8 cellular contexts compared by ENCODE assay signal in genomic region chr20:16434087-16434664, GRCh38.
DNase-seq lines count a peak whose midpoint lies in the region; ATAC-seq, FAIRE-seq and TF ChIP-seq lines count a peak whose summit lies in the region.

No MANE protein-coding gene starts in this region.

- H3K27me3 ChIP-seq in SJSA1 (replicated peaks) (no peaks in the 10 kb centered on the region), keratinocyte (ENCODE audit: control insufficient read depth, extremely low read depth, insufficient read depth, low read length) (no peaks in the 10 kb centered on the region)

- no peaks in the 10 kb centered on the region for H3K36me3 ChIP-seq in SJSA1
- peaks cover 0 to 5% of the 10 kb centered on the region in 2 experiments for H3K36me3 ChIP-seq in keratinocyte (ENCODE audit: control insufficient read depth in 2 of 2, extremely low read depth in 1 of 2, insufficient read depth in 2 of 2, low read length in 2 of 2)

- no peaks in the 10 kb centered on the region for H3K79me2 ChIP-seq in keratinocyte (ENCODE audit: control insufficient read depth, insufficient read depth, low read length)

- dilution Hi-C loops in keratinocyte (cut with MboI; ENCODE audit: extremely low pct_ligation_motif_present, low sequenced_read_pairs): no loop called here

- no peak overlapping the region for H3K27ac ChIP-seq in SJSA1
- H3K27ac ChIP-seq in keratinocyte (ENCODE audit: control insufficient read depth, insufficient read depth, low read length): no peak overlapping the region

- in situ Hi-C loops in astrocyte of the cerebellum (cut with HindIII; ENCODE audit: low sequenced_read_pairs): no loop called here

- no peaks in the 10 kb centered on the region for H4K20me1 ChIP-seq in keratinocyte (ENCODE audit: control insufficient read depth, extremely low read depth, insufficient read depth, low read length)

- H3K4me1 ChIP-seq in SJSA1 (replicated peaks): no peaks in the 10 kb centered on the region
- H3K4me1 ChIP-seq in keratinocyte (ENCODE audit: control insufficient read depth, extremely low read depth, insufficient read depth, low read length): no peaks in the 10 kb centered on the region

- H2AFZ ChIP-seq in keratinocyte (ENCODE audit: control insufficient read depth, low read length): no peak overlapping the region

- H3K9me3 ChIP-seq in SJSA1 (replicated peaks) (no peaks in the 10 kb centered on the region; the same call in 1 of the 2 replicates), keratinocyte (ENCODE audit: control insufficient read depth, low read depth, low read length) (no peaks in the 10 kb centered on the region)

- no peak overlapping the region for H3K4me3 ChIP-seq in SJSA1
- H3K4me3 ChIP-seq in astrocyte of the cerebellum (ENCODE audit: low read depth, low read length): no peak overlapping the region
- no peak overlapping the region for H3K4me3 ChIP-seq in keratinocyte (ENCODE audit: control insufficient read depth in 2 of 3, extremely low read depth in 1 of 3, insufficient read depth in 2 of 3, low read depth in 1 of 3, low read length in 3 of 3)

- H3K4me2 ChIP-seq in keratinocyte (ENCODE audit: control insufficient read depth, extremely low read depth, insufficient read depth, low read depth, low read length): no peak overlapping the region

- ATAC-seq in HG03432 (IDR thresholded peaks at IDR 0.05; ENCODE audit: unreplicated experiment): peak; percentile 85

- no peaks in the 10 kb centered on the region for H3K9me1 ChIP-seq in keratinocyte (ENCODE audit: control insufficient read depth, extremely low read depth, insufficient read depth, low read length)

- no peak overlapping the region for H3K9ac ChIP-seq in keratinocyte (ENCODE audit: control insufficient read depth, extremely low read depth, insufficient read depth, low read length)

- no peak for FAIRE-seq in keratinocyte (lab: Jason Lieb, UNC)

- peak; percentile 27 to 36 for DNase-seq in activated CD4-positive, alpha-beta T cell treated with anti-CD3 and anti-CD28 coated beads for 24 hours (ENCODE audit: low read depth in 2 of 2)
- DNase-seq in activated CD4-positive, alpha-beta T cell treated with anti-CD3 and anti-CD28 coated beads for 1 hour: no peak
- peak; percentile 4 to 44 for DNase-seq in SJSA1 (ENCODE audit: low read depth in 1 of 2, low spot score in 2 of 2)
- DNase-seq in astrocyte of the cerebellum (ENCODE audit: low read depth): no peak
- DNase-seq in keratinocyte (ENCODE audit: low read depth, low spot score): no peak
- peak; percentile 1 for DNase-seq in stimulated activated CD8-positive, alpha-beta memory T cell treated with anti-CD3 and anti-CD28 coated beads, Interleukin-12 subunit alpha, Interleukin-12 subunit beta, amount 100 ng/mL, for 4 hours (ENCODE audit: low read depth)
- DNase-seq in DMS153 (lab: John Stamatoyannopoulos, UW): no peak

- TF ChIP-seq CTCF in astrocyte of the cerebellum (IDR thresholded peaks at IDR 0.05; ENCODE audit: low read depth, low read length, missing control alignments) (peak; percentile 62), keratinocyte (optimal IDR thresholded peaks at IDR 0.05 in 1 of 3, IDR thresholded peaks at IDR 0.05 in 1 of 3, conservative IDR thresholded peaks at IDR 0.05 in 1 of 3; ENCODE audit: extremely low read depth in 1 of 3, insufficient read depth in 2 of 3, low read length in 3 of 3) (peak; percentile 61 to 74 (median 71))

Comparison
In these comparisons a context has a peak if more than half of its experiments do, and no peak if none do; other contexts are left out.
1. DNase-seq: peak in activated CD4-positive, alpha-beta T cell treated with anti-CD3 and anti-CD28 coated beads for 24 hours (2 of 2), SJSA1 (2 of 2) and stimulated activated CD8-positive, alpha-beta memory T cell treated with anti-CD3 and anti-CD28 coated beads, Interleukin-12 subunit alpha, Interleukin-12 subunit beta, amount 100 ng/mL, for 4 hours (single experiment); none in activated CD4-positive, alpha-beta T cell treated with anti-CD3 and anti-CD28 coated beads for 1 hour (single experiment), astrocyte of the cerebellum (single experiment), keratinocyte (single experiment) and DMS153 (single experiment).